In the genomic region with DNA sequence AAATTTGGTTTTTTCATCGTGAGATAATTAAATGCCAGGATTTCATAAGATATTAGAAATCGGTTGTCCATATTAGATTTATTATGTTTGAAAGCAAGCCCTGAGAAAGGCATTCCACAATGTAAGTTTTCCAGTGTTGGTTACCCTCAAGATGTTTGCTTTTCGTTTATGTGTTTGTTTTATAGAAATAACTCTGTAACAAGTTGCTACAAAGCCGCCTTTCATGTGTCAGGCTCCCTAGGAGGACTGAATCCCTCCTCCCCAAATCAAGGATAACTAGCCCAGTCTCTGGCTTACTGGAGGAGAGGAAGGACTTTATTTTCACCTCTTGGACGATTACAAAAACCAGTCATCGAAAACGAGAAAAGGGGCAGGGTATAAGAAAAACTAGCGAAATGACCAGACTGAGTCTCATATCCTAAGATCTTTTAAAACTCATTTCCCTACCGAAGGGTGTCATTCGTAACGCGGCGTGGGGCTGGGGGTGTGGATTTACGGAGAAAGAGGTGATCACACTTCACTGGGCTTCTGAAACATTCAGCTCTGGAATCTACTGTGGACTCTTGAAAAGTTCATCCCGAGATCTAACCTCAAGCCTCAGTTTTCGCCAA, we compare ENCODE assay signal across 8 cellular contexts. TPM values are rescaled to one million over a fixed set of nuclear protein-coding genes. Genes with fewer than 3 reads are reported as not detected.
DNase-seq lines count a peak whose midpoint lies in the region; ATAC-seq and TF ChIP-seq lines count a peak whose summit lies in the region.

No MANE protein-coding gene starts in this region.

- 1 to 2% methylated on average over 15 to 16 of the region's 16 CpGs for WGBS in esophagus squamous epithelium, 2 donors

- peak overlapping the region; percentile 96 for H3K4me3 Mint-ChIP-seq in progenitor cell of endocrine pancreas (ENCODE audit: low read depth)

- RAD21 ChIA-PET in HCT116 (lab: Charles Lee; ENCODE audit: low non-redundant PET in 1 of 2, low total read pairs in 2 of 2, uncharacterized antibody in 2 of 2, unreplicated experiment in 2 of 2) = no interaction called here

- H3K9me2 ChIP-seq in HCT116 (ENCODE audit: insufficient read depth) (no peaks in the 10 kb centered on the region), SU-DHL-6 (replicated peaks; ENCODE audit: insufficient read depth, low read length) (no peaks in the 10 kb centered on the region)

- BruUV-seq in HCT116 (replicated peaks; lab: Mats Ljungman, UMichigan) = TSS peak; percentile 84

- H3K4me2 ChIP-seq in HCT116 (ENCODE audit: low read length) = peak overlapping the region; percentile 75
- H3K4me2 ChIP-seq in SU-DHL-6 (ENCODE audit: low read depth, low read length, poor library complexity, severe bottlenecking) = peak overlapping the region; percentile 98

- POLR2A ChIA-PET in HCT116 (lab: Charles Lee) = no interaction called here

- H3K9me3 ChIP-seq in HCT116 (ENCODE audit: control insufficient read depth in 1 of 2, insufficient read depth in 1 of 2, low read depth in 1 of 2, low read length in 2 of 2) (no peaks in the 10 kb centered on the region), SU-DHL-6 (ENCODE audit: insufficient read depth, low read length) (no peaks in the 10 kb centered on the region), esophagus squamous epithelium (no peaks in the 10 kb centered on the region)

- TF ChIP-seq CTCF in HCT116 (IDR thresholded peaks at IDR 0.05 in 2 of 3, conservative IDR thresholded peaks at IDR 0.05 in 1 of 3; ENCODE audit: borderline replicate concordance in 1 of 3, insufficient read depth in 1 of 3, low read depth in 2 of 3, low read length in 2 of 3) (no peak), SU-DHL-6 (IDR thresholded peaks at IDR 0.05; ENCODE audit: insufficient read depth, low read length, poor library complexity, severe bottlenecking) (no peak), esophagus squamous epithelium (IDR thresholded peaks at IDR 0.05) (no peak), progenitor cell of endocrine pancreas (IDR thresholded peaks at IDR 0.05; ENCODE audit: unreplicated experiment) (no peak)

- H3K27ac Mint-ChIP-seq in progenitor cell of endocrine pancreas = peak overlapping the region; percentile 99

- no peaks in the 10 kb centered on the region for H3K9me3 Mint-ChIP-seq in progenitor cell of endocrine pancreas (ENCODE audit: low read depth)

- TF ChIP-seq RAD21 in HCT116 (IDR thresholded peaks at IDR 0.05; ENCODE audit: low read depth) = no peak

- no peaks in the 10 kb centered on the region for H3K36me3 ChIP-seq in HCT116 (ENCODE audit: control insufficient read depth in 1 of 2, insufficient read depth in 2 of 2, low read length in 2 of 2)
- H3K36me3 ChIP-seq in SU-DHL-6 (ENCODE audit: low read length) = 0 out of 2 replicates have a peak, but pooled peaks cover 3% of the 10 kb centered on the region
- H3K36me3 ChIP-seq in esophagus squamous epithelium = peaks cover 3 to 9% (median 5%) of the 10 kb centered on the region in 3 donors

- peaks cover 19% of the 10 kb centered on the region for H3K4me1 Mint-ChIP-seq in progenitor cell of endocrine pancreas (ENCODE audit: low read depth)

- CTCF ChIA-PET in HCT116 (lab: Charles Lee) = interaction anchor here (2.5 kb wide), 1 partner anchor 18 kb away, joined by 7 read pairs; no protein-coding TSS in a partner anchor

- H3K27me3 ChIP-seq in HCT116 (ENCODE audit: insufficient read depth, low read length) (no peaks in the 10 kb centered on the region), SU-DHL-6 (ENCODE audit: low read length) (no peaks in the 10 kb centered on the region), esophagus squamous epithelium (no peaks in the 10 kb centered on the region)

- peak overlapping the region; percentile 75 to 81 for H3K4me3 ChIP-seq in HCT116 (replicated peaks in 1 of 2; ENCODE audit: low read depth in 1 of 2, low read length in 2 of 2)
- H3K4me3 ChIP-seq in SU-DHL-6 (ENCODE audit: insufficient read depth, low read length, poor library complexity, severe bottlenecking) = peak overlapping the region; percentile 85
- peak overlapping the region; percentile 63 to 94 (median 78) for H3K4me3 ChIP-seq in esophagus squamous epithelium

- TF ChIP-seq POLR2A in HCT116 (IDR thresholded peaks at IDR 0.05; ENCODE audit: borderline replicate concordance, extremely low read depth, insufficient read depth, insufficient read length) (no peak), esophagus squamous epithelium (IDR thresholded peaks at IDR 0.05) (no peak)

- no peak for DNase-seq in HCT116 (ENCODE audit: low read depth, low spot score)
- DNase-seq in esophagus squamous epithelium (lab: John Stamatoyannopoulos, UW) = no peak
- no peak for DNase-seq in progenitor cell of endocrine pancreas (ENCODE audit: low spot score, unreplicated experiment)
- no peak for DNase-seq in RKO (ENCODE audit: low spot score)
- no peak for DNase-seq in NCI-H2227 treated with DMSO at 0.1 percent for 48 hours (lab: John Stamatoyannopoulos, UW)

- H3F3A ChIP-seq in SU-DHL-6 (ENCODE audit: insufficient read depth) = peaks cover 18% of the 10 kb centered on the region; the same call in 1 of the 2 replicates

- intact Hi-C loops in HCT116 (cut with micrococcal nuclease) (loop anchor here (5.0 kb wide), 2 partner anchors 134 to 161 kb away; a partner anchor contains a TSS), esophagus squamous epithelium (cut with DNase I) (no loop called here)

- no peaks in the 10 kb centered on the region for H3K27me3 Mint-ChIP-seq in progenitor cell of endocrine pancreas

- peak overlapping the region; percentile 91 for H2AFZ ChIP-seq in HCT116 (ENCODE audit: low read depth, low read length, poor library complexity, severe bottlenecking)
- H2AFZ ChIP-seq in SU-DHL-6 (ENCODE audit: low read depth, low read length, severe bottlenecking) = peak overlapping the region; percentile 91

- ATAC-seq in GM18502 (IDR thresholded peaks at IDR 0.05; ENCODE audit: poor library complexity, unreplicated experiment) = peak; percentile 21
- ATAC-seq in HCT116 = no peak
- no peak for ATAC-seq in HG02759 (IDR thresholded peaks at IDR 0.05; ENCODE audit: unreplicated experiment)

- peaks cover 9% of the 10 kb centered on the region for H3K36me3 Mint-ChIP-seq in progenitor cell of endocrine pancreas (ENCODE audit: insufficient read depth)

- H3K9ac ChIP-seq in HCT116 (ENCODE audit: low read length) = peak overlapping the region; percentile 73
- peak overlapping the region; percentile 83 for H3K9ac ChIP-seq in SU-DHL-6 (ENCODE audit: low read length)

- H3K4me1 ChIP-seq in HCT116 (ENCODE audit: control insufficient read depth in 1 of 2, insufficient read depth in 2 of 2, low read length in 2 of 2) (peaks cover 30 to 43% of the 10 kb centered on the region in 2 experiments), esophagus squamous epithelium (peaks cover 10 to 75% (median 20%) of the 10 kb centered on the region in 3 donors)

- no peaks in the 10 kb centered on the region for H4K20me1 ChIP-seq in HCT116 (ENCODE audit: insufficient read depth)
- H4K20me1 ChIP-seq in SU-DHL-6 (ENCODE audit: low read depth, low read length) = 0 out of 2 replicates have a peak, but pooled peaks cover 4% of the 10 kb centered on the region

- H3K27ac ChIP-seq in HCT116 (ENCODE audit: low read depth, low read length) (peak overlapping the region; percentile 80), SU-DHL-6 (ENCODE audit: low read depth, low read length) (peak overlapping the region; percentile 89), esophagus squamous epithelium (peak overlapping the region; percentile 88 to 96 (median 92))

- peaks cover 42% of the 10 kb centered on the region for H3K79me2 ChIP-seq in HCT116 (ENCODE audit: insufficient read depth, low read length)
- peaks cover 51% of the 10 kb centered on the region for H3K79me2 ChIP-seq in SU-DHL-6 (ENCODE audit: insufficient read depth, low read length)

TF ChIP-seq in HCT116, 20 proteins besides CTCF, POLR2A, EP300 and RAD21 (continues in another document):
- TF ChIP-seq ELF1 (IDR thresholded peaks at IDR 0.05; ENCODE audit: borderline replicate concordance, low read depth) (no peak), POLR2AphosphoS5 (IDR thresholded peaks at IDR 0.05; ENCODE audit: low read depth, low read length) (no peak), CBX3 (IDR thresholded peaks at IDR 0.05; ENCODE audit: low read depth) (no peak), SRF (IDR thresholded peaks at IDR 0.05; ENCODE audit: low read depth) (no peak), JUND (IDR thresholded peaks at IDR 0.05) (no peak), ZNF274 (IDR thresholded peaks at IDR 0.05; ENCODE audit: low read depth, low read length) (no peak), ZFX (IDR thresholded peaks at IDR 0.05) (no peak), TCF7L2 (IDR thresholded peaks at IDR 0.05; ENCODE audit: borderline replicate concordance, extremely low read depth, insufficient read depth, insufficient read length) (no peak)
- TF ChIP-seq, protein P1, sequence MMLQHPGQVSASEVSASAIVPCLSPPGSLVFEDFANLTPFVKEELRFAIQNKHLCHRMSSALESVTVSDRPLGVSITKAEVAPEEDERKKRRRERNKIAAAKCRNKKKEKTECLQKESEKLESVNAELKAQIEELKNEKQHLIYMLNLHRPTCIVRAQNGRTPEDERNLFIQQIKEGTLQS (IDR thresholded peaks at IDR 0.05) = no peak

RNA-seq across cellular contexts. Expression of a gene that starts 1.0 kb away (rescaled TPM):
- 19.8 TPM for total RNA-seq in HCT116 (2021; ENCODE audit: unreplicated experiment)
- polyA plus RNA-seq in HCT116 (2012) = 6.7 and 8.0 TPM in 2 replicates
- 10 to 100 TPM; 19.6 to 39.3 (median 28.5) TPM for total RNA-seq in esophagus squamous epithelium
- total RNA-seq in progenitor cell of endocrine pancreas = 34.0 and 37.6 TPM in 2 replicates

RNA-seq across cellular contexts. Expression of a gene that starts 1.6 kb away (rescaled TPM):
- total RNA-seq in HCT116 (2021; ENCODE audit: unreplicated experiment) (5.6 TPM), esophagus squamous epithelium (1 to 10 TPM; 3.7 to 9.1 (median 5.4) TPM), progenitor cell of endocrine pancreas (7.1 and 8.2 TPM in 2 replicates)
- 1.4 and 2.0 TPM in 2 replicates for polyA plus RNA-seq in HCT116 (2012)

RNA-seq across cellular contexts. Expression of a gene that starts 49.2 kb away (rescaled TPM):
- total RNA-seq in HCT116 (2021; ENCODE audit: unreplicated experiment) (4.6 TPM), esophagus squamous epithelium (1 to 10 TPM; 2.8 to 6.7 (median 5.2) TPM), progenitor cell of endocrine pancreas (45.2 and 47.9 TPM in 2 replicates)
- 0.94 and 1.3 TPM in 2 replicates for polyA plus RNA-seq in HCT116 (2012)
